ENCODE assay signal across 18 cellular contexts in the genomic region with DNA sequence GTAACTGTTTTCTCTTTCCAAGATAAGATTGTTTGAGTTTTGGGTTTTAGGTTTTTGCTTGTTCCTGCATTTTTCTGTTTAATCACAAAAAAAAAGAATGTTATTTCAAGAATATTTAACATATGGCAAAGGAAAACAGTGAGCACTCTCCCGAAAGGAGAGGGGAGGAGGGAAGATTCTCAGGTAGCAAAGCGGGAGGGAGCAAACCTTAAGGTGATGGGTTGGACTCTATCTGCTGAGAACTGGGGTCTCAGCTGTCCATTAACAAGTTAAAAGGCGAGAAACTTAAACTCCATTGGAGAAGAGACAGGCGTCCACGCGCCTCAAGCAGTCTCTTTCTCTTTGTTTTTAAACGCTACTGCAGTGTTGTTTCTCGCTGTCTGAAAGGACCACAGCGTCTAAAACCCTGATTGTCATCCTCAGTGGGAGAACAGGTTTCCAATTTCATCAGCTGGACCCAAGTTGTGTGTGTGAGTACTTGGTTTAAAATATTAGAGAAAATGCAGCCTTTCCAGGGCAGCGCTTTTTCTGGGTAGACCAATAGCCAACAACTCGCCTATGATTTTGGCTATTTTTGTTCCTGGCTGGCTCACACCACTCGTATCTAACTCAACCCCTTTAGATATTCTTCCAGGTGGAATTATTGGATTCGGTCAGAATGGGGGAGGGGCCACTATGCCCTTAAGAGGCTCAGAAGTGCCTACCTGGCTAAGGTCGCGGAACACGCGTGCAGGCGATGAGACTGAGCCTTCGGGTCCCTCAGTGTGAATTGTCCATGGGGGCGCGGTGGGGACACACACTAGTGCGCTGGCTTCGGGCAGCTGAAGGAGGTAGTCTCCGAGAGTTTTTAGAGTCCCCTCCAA. TPM values are rescaled to one million over a fixed set of nuclear protein-coding genes. Genes with fewer than 3 reads are reported as not detected.
DNase-seq lines count a peak whose midpoint lies in the region; ATAC-seq, FAIRE-seq and TF ChIP-seq lines count a peak whose summit lies in the region.
"Had no signal": no experiment of that assay in that cellular context is flagged by ENCODE, and none has a peak within 500 bp of the region (broad histone marks: within the 10 kb centered on the region; RNA-seq: fewer than 3 reads in every experiment).

No MANE protein-coding gene starts in this region.

- H3K9me3 Mint-ChIP-seq in T-helper 1 cell treated with Interleukin-12 subunit alpha and Interleukin-12 subunit beta and Interleukin-4 antibody, amounts not matched to agents 30 μg/mL and 1 μg/mL, for 36 hours = no peaks in the 10 kb centered on the region
- H3K9me3 Mint-ChIP-seq in astrocyte (ENCODE audit: unreplicated experiment) = peaks cover 10% of the 10 kb centered on the region
- H3K9me3 Mint-ChIP-seq: activated naive CD4-positive, alpha-beta T cell treated with anti-CD3 and anti-CD28 coated beads for 36 hours had no signal

- peaks cover 7% of the 10 kb centered on the region for H3K4me1 ChIP-seq in astrocyte (ENCODE audit: insufficient read depth, low read length)
- H3K4me1 ChIP-seq in skeletal muscle satellite cell (ENCODE audit: control insufficient read depth, insufficient read depth, low read length) = peaks cover 70% of the 10 kb centered on the region

- DNase-seq in T-helper 1 cell (no peak), astrocyte (ENCODE audit: low read depth) (no peak), left kidney (ENCODE audit: low read depth, low spot score) (peak; percentile 50), superior temporal gyrus (ENCODE audit: extremely low spot score) (no peak)
- DNase-seq in stimulated activated naive CD4-positive, alpha-beta T cell (lab: John Stamatoyannopoulos, UW) = no peak
- DNase-seq: activated CD4-positive, alpha-beta T cell treated with anti-CD3 and anti-CD28 coated beads, Interleukin-2, amount 50 U/mL, for 4 hours; activated naive CD4-positive, alpha-beta T cell treated with anti-CD3 and anti-CD28 coated beads for 36 hours; activated T-cell treated with anti-CD3 and anti-CD28 coated beads for 4 hours; brain microvascular endothelial cell; lower lobe of right lung; naive B cell; NCI-H1436; NCI-H345; RPMI8226; trophoblast cell had no signal

- TF ChIP-seq CTCF in astrocyte (IDR thresholded peaks at IDR 0.05; ENCODE audit: insufficient read depth, low read depth, low read length) = no peak

- H3K27me3 Mint-ChIP-seq in T-helper 1 cell treated with Interleukin-12 subunit alpha and Interleukin-12 subunit beta and Interleukin-4 antibody, amounts not matched to agents 30 μg/mL and 1 μg/mL, for 36 hours (ENCODE audit: low read depth) = peaks cover 92% of the 10 kb centered on the region
- H3K27me3 Mint-ChIP-seq in astrocyte (ENCODE audit: low read depth, unreplicated experiment) = peaks cover 83% of the 10 kb centered on the region

- peaks cover 1% of the 10 kb centered on the region for H3K36me3 Mint-ChIP-seq in T-helper 1 cell treated with Interleukin-12 subunit alpha and Interleukin-12 subunit beta and Interleukin-4 antibody, amounts not matched to agents 30 μg/mL and 1 μg/mL, for 36 hours (ENCODE audit: low read depth)
- H3K36me3 Mint-ChIP-seq in astrocyte (ENCODE audit: low read depth, unreplicated experiment) = no peaks in the 10 kb centered on the region

- H3K4me1 Mint-ChIP-seq in T-helper 1 cell treated with Interleukin-12 subunit alpha and Interleukin-12 subunit beta and Interleukin-4 antibody, amounts not matched to agents 30 μg/mL and 1 μg/mL, for 36 hours (ENCODE audit: low read depth) = peaks cover 7% of the 10 kb centered on the region
- no peaks in the 10 kb centered on the region for H3K4me1 Mint-ChIP-seq in astrocyte (ENCODE audit: low read depth, unreplicated experiment)

- peak overlapping the region; percentile 50 for H3K27ac Mint-ChIP-seq in T-helper 1 cell treated with Interleukin-12 subunit alpha and Interleukin-12 subunit beta and Interleukin-4 antibody, amounts not matched to agents 30 μg/mL and 1 μg/mL, for 36 hours
- H3K27ac Mint-ChIP-seq in astrocyte (ENCODE audit: unreplicated experiment) = peak overlapping the region; percentile 89
- H3K27ac Mint-ChIP-seq: activated naive CD4-positive, alpha-beta T cell treated with anti-CD3 and anti-CD28 coated beads for 36 hours had no signal

- no peak for FAIRE-seq in astrocyte (lab: Jason Lieb, UNC)

- ATAC-seq in GM21825 (IDR thresholded peaks at IDR 0.05; ENCODE audit: unreplicated experiment) = no peak

- H3K9ac ChIP-seq in astrocyte (ENCODE audit: low read length) (no peak overlapping the region), skeletal muscle satellite cell (ENCODE audit: low read depth, low read length) (peak overlapping the region; percentile 90)

- H3K27me3 ChIP-seq in astrocyte (ENCODE audit: insufficient read depth, low read length) = peaks cover 55% of the 10 kb centered on the region
- H3K27me3 ChIP-seq in skeletal muscle satellite cell (ENCODE audit: control insufficient read depth, insufficient read depth, low read length) = no peaks in the 10 kb centered on the region
- H3K27me3 ChIP-seq: brain microvascular endothelial cell had no signal

- no peak overlapping the region for H3K4me2 ChIP-seq in astrocyte (ENCODE audit: low read length)
- H3K4me2 ChIP-seq in skeletal muscle satellite cell (ENCODE audit: low read length) = peak overlapping the region; percentile 95

- H3K9me3 ChIP-seq in astrocyte (ENCODE audit: insufficient read depth, low read depth, low read length) = no peaks in the 10 kb centered on the region
- no peaks in the 10 kb centered on the region for H3K9me3 ChIP-seq in skeletal muscle satellite cell (replicated peaks; ENCODE audit: low read length)
- H3K9me3 ChIP-seq: lower lobe of right lung had no signal

- H3K36me3 ChIP-seq in astrocyte (ENCODE audit: insufficient read depth, low read length) = no peaks in the 10 kb centered on the region
- H3K36me3 ChIP-seq in skeletal muscle satellite cell (ENCODE audit: insufficient read depth, low read length) = peaks cover 86% of the 10 kb centered on the region
- H3K36me3 ChIP-seq: lower lobe of right lung had no signal

- H4K20me1 ChIP-seq in astrocyte (ENCODE audit: insufficient read depth, low read length) = peaks cover 8% of the 10 kb centered on the region

- H3K79me2 ChIP-seq in astrocyte (ENCODE audit: insufficient read depth, low read length) = peaks cover 10% of the 10 kb centered on the region

- no peak overlapping the region for H3K4me3 Mint-ChIP-seq in T-helper 1 cell treated with Interleukin-12 subunit alpha and Interleukin-12 subunit beta and Interleukin-4 antibody, amounts not matched to agents 30 μg/mL and 1 μg/mL, for 36 hours
- no peak overlapping the region for H3K4me3 Mint-ChIP-seq in astrocyte (ENCODE audit: unreplicated experiment)
- H3K4me3 Mint-ChIP-seq: activated naive CD4-positive, alpha-beta T cell treated with anti-CD3 and anti-CD28 coated beads for 36 hours had no signal

- no peak overlapping the region for H2AFZ ChIP-seq in astrocyte (ENCODE audit: low read depth, low read length)

- no peak overlapping the region for H3K27ac ChIP-seq in astrocyte (ENCODE audit: low read depth, low read length)
- H3K27ac ChIP-seq: brain microvascular endothelial cell, lower lobe of right lung had no signal

- H3K4me3 ChIP-seq in astrocyte (ENCODE audit: insufficient read depth, low read depth, low read length) (no peak overlapping the region), skeletal muscle satellite cell (ENCODE audit: low read length) (peak overlapping the region; percentile 94)
- H3K4me3 ChIP-seq: lower lobe of right lung had no signal

RNA-seq across cellular contexts. Expression of gene SIX1, which starts 8.2 kb away (rescaled TPM):
- 0.07 and 0.20 TPM in 2 replicates for total RNA-seq in astrocyte
- 8.1 and 15.9 TPM in 2 replicates for total RNA-seq in skeletal muscle satellite cell (2012; rRNA removed)
- total RNA-seq: activated naive CD4-positive, alpha-beta T cell treated with anti-CD3 and anti-CD28 coated beads for 36 hours had no signal
